ENCODE assay signal across 9 cellular contexts in genomic region chr3:52537726-52538421, GRCh38. TPM values are rescaled to one million over a fixed set of nuclear protein-coding genes. Genes with fewer than 3 reads are reported as not detected.
A peak's percentile ranks its signal among the peaks of the same experiment; 100 is the strongest.
DNase-seq lines count a peak whose midpoint lies in the region; ATAC-seq and TF ChIP-seq lines count a peak whose summit lies in the region.
"Had no signal": no experiment of that assay in that cellular context is flagged by ENCODE, and none has a peak within 500 bp of the region (broad histone marks: within the 10 kb centered on the region; RNA-seq: fewer than 3 reads in every experiment).

No MANE protein-coding gene starts in this region.

- H3K4me3 Mint-ChIP-seq in activated naive CD8-positive, alpha-beta T cell treated with anti-CD3 and anti-CD28 coated beads, Interleukin-2, amount 50 U/mL, for 24 hours = peak overlapping the region; percentile 100

- ATAC-seq in activated naive CD8-positive, alpha-beta T cell treated with anti-CD3 and anti-CD28 coated beads, Interleukin-2, amount 50 U/mL, for 24 hours = no peak
- ATAC-seq in right lobe of liver (no peak), GM18861 (IDR thresholded peaks at IDR 0.05; ENCODE audit: unreplicated experiment) (no peak), GM18519 (IDR thresholded peaks at IDR 0.05; ENCODE audit: low FRiP score, unreplicated experiment) (no peak)

- H3K4me3 ChIP-seq in right lobe of liver (peak overlapping the region; percentile 63 to 74 (median 74)), tibial artery (peak overlapping the region; percentile 68 to 69)

- no peak for TF ChIP-seq POLR2A in right lobe of liver (IDR thresholded peaks at IDR 0.05)

- no peak for TF ChIP-seq CTCF in right lobe of liver (IDR thresholded peaks at IDR 0.05)
- TF ChIP-seq CTCF in tibial artery (IDR thresholded peaks at IDR 0.05) = no peak

- H3K27ac ChIP-seq in right lobe of liver (peak overlapping the region in 1 of 3 donors; percentile 62), tibial artery (peak overlapping the region; percentile 80 to 85)

- H3K9me3 ChIP-seq in right lobe of liver (no peaks in the 10 kb centered on the region), tibial artery (no peaks in the 10 kb centered on the region)

- H3K4me1 ChIP-seq in right lobe of liver (peaks cover 0 to 20% (median 3%) of the 10 kb centered on the region in 4 donors), tibial artery (peaks cover 0 to 62% (median 52%) of the 10 kb centered on the region in 4 donors)

- H3K27ac Mint-ChIP-seq in activated naive CD8-positive, alpha-beta T cell treated with anti-CD3 and anti-CD28 coated beads, Interleukin-2, amount 50 U/mL, for 24 hours = peak overlapping the region; percentile 99

- intact Hi-C loops in right lobe of liver (cut with DNase I) (no loop called here), tibial artery (cut with DNase I; ENCODE audit: low total_unique reads) (loop anchor here (10.0 kb wide), 1 partner anchor 63 kb away; no protein-coding TSS in a partner anchor)

- in situ Hi-C loops in ACHN (cut with HindIII; ENCODE audit: low pct_ligation_motif_present, low pct_unique_long_range_greater_than_20kb, low sequenced_read_pairs) = no loop called here

- H3K36me3 ChIP-seq in right lobe of liver = no peaks in the 10 kb centered on the region
- peaks cover 0 to 15% (median 10%) of the 10 kb centered on the region in 3 donors for H3K36me3 ChIP-seq in tibial artery

- no peaks in the 10 kb centered on the region for H3K9me3 Mint-ChIP-seq in activated naive CD8-positive, alpha-beta T cell treated with anti-CD3 and anti-CD28 coated beads, Interleukin-2, amount 50 U/mL, for 24 hours

- H3K27me3 ChIP-seq in right lobe of liver = no peaks in the 10 kb centered on the region
- H3K27me3 ChIP-seq in tibial artery = no peaks in the 10 kb centered on the region

- peaks cover 31% of the 10 kb centered on the region for H3K36me3 Mint-ChIP-seq in activated naive CD8-positive, alpha-beta T cell treated with anti-CD3 and anti-CD28 coated beads, Interleukin-2, amount 50 U/mL, for 24 hours (ENCODE audit: low read depth)

- 79% methylated on average over 7 of the region's 7 CpGs for WGBS in right lobe of liver (ENCODE audit: insufficient coverage, low coverage, low lambda C conversion rate, missing lambda C conversion rate)

- no peaks in the 10 kb centered on the region for H3K27me3 Mint-ChIP-seq in activated naive CD8-positive, alpha-beta T cell treated with anti-CD3 and anti-CD28 coated beads, Interleukin-2, amount 50 U/mL, for 24 hours

- DNase-seq in activated effector memory CD4-positive, alpha-beta T cell treated with anti-CD3 and anti-CD28 coated beads, Interleukin-2, amount 50 U/mL, for 16 hours = peak; percentile 61
- no peak for DNase-seq in activated effector memory CD4-positive, alpha-beta T cell treated with Interleukin-2 at 50 U/mL for 16 hours
- DNase-seq in activated naive CD8-positive, alpha-beta T cell treated with anti-CD3 and anti-CD28 coated beads, Interleukin-2, amount 50 U/mL, for 24 hours = no peak
- DNase-seq in right lobe of liver (no peak), tibial artery (no peak), ACHN (no peak)
- DNase-seq: NCI-H2107 had no signal

- peaks cover 47% of the 10 kb centered on the region for H3K4me1 Mint-ChIP-seq in activated naive CD8-positive, alpha-beta T cell treated with anti-CD3 and anti-CD28 coated beads, Interleukin-2, amount 50 U/mL, for 24 hours

RNA-seq across cellular contexts. Expression of gene UQCC5, which starts 1.5 kb away (rescaled TPM):
- 1 to 10 TPM in 5 of 6 experiments, under 1 TPM in 1; 0.81 to 8.3 (median 4.3) TPM for total RNA-seq in right lobe of liver

RNA-seq across cellular contexts. Expression of gene NT5DC2, which starts 4.2 kb away (rescaled TPM):
- 10 to 100 TPM in 1 of 6 experiments, 1 to 10 TPM in 5; 1.1 to 12.5 (median 3.9) TPM for total RNA-seq in right lobe of liver

RNA-seq across cellular contexts. Expression of gene STAB1, which starts 42.7 kb away (rescaled TPM):
- total RNA-seq in right lobe of liver = 100 to 1,000 TPM in 3 of 6 experiments, 10 to 100 TPM in 3; 60.7 to 268 (median 92.5) TPM
